ENCODE assay signal across 8 cellular contexts in the genomic region with DNA sequence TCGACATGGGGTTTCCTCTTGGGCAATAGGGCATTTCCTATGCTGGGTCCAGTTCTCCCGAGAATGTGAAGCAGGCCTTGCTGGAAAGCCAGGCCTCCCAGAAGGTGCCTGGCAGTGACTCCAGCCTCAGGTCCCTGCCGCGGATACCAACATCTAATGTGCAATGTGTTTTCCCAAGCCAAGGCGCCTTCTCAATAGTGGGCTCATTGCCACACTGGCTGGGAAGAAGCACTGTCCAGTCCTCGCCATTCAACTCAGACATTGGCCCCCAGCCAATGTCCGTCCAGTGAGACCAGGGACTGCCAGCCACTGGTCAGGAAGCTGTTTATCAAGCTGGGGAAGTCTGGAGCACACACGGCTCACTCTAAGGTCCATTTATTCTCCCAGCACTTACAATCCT.
DNase-seq lines count a peak whose midpoint lies in the region; ATAC-seq and TF ChIP-seq lines count a peak whose summit lies in the region.
"Not testable (repeated sequence)": the region's sequence is repeated elsewhere in the genome, so short reads cannot be mapped to it uniquely, and the experiment has no call there.

No MANE protein-coding gene starts in this region.

- intact Hi-C loops in heart right ventricle (cut with DNase I); left lung (cut with DNase I); gastrocnemius medialis (cut with DNase I; ENCODE audit: low total_unique reads); aorta (cut with DNase I): not testable (repeated sequence)

- in situ Hi-C loops in gastrocnemius medialis (cut with MboI; ENCODE audit: low sequenced_read_pairs in 4 of 4), result not testable (repeated sequence)

- not testable (repeated sequence) for H3K79me2 ChIP-seq in fibroblast of lung (ENCODE audit: control insufficient read depth, insufficient read depth, low read length)

- peak; percentile 79 to 95 (median 91) for ATAC-seq in heart right ventricle
- ATAC-seq in left lung, result peak; percentile 69
- ATAC-seq in omental fat pad (ENCODE audit: low FRiP score), result peak; percentile 75
- ATAC-seq in gastrocnemius medialis, result peak; percentile 61 to 69
- ATAC-seq in aorta (ENCODE audit: low FRiP score), result peak; percentile 83

- not testable (repeated sequence) for H3K4me1 ChIP-seq in fibroblast of lung (ENCODE audit: control insufficient read depth, extremely low read depth, insufficient read depth, low read length); heart right ventricle; left lung; gastrocnemius medialis; aorta (ENCODE audit: control insufficient read depth in 1 of 2, insufficient read depth in 2 of 2, low read length in 2 of 2)

- H2AFZ ChIP-seq in fibroblast of lung (ENCODE audit: low read length), result not testable (repeated sequence)

- not testable (repeated sequence) for TF ChIP-seq EP300 in Ishikawa (IDR thresholded peaks at IDR 0.05; ENCODE audit: borderline replicate concordance)

- not testable (repeated sequence) for TF ChIP-seq CTCF in fibroblast of lung (conservative IDR thresholded peaks at IDR 0.05 in 1 of 2, IDR thresholded peaks at IDR 0.05 in 1 of 2; ENCODE audit: low read depth in 1 of 2, low read length in 2 of 2); heart right ventricle (IDR thresholded peaks at IDR 0.05); left lung (IDR thresholded peaks at IDR 0.05); omental fat pad (IDR thresholded peaks at IDR 0.05); gastrocnemius medialis (IDR thresholded peaks at IDR 0.05 in 4 of 5, conservative IDR thresholded peaks at IDR 0.05 in 1 of 5)

- not testable (repeated sequence) for H4K20me1 ChIP-seq in fibroblast of lung (ENCODE audit: control insufficient read depth, extremely low read depth, insufficient read depth, low read length)

- not testable (repeated sequence) for H3K27me3 ChIP-seq in fibroblast of lung (ENCODE audit: control insufficient read depth, insufficient read depth, low read length); heart right ventricle; left lung; gastrocnemius medialis; aorta (ENCODE audit: control insufficient read depth in 1 of 2, insufficient read depth in 2 of 2, low read length in 1 of 2)

- H3K4me3 ChIP-seq in fibroblast of lung (replicated peaks in 1 of 4; ENCODE audit: control extremely low read depth in 1 of 4, insufficient read depth in 1 of 4, low read depth in 3 of 4, low read length in 4 of 4); heart right ventricle; left lung; gastrocnemius medialis; aorta (ENCODE audit: low read length in 2 of 2): not testable (repeated sequence)

- H3K9ac ChIP-seq in fibroblast of lung (ENCODE audit: insufficient read depth, low read length), result not testable (repeated sequence)

- H3K9me3 ChIP-seq in fibroblast of lung (ENCODE audit: control insufficient read depth, insufficient read depth, low read depth, low read length); heart right ventricle; left lung; gastrocnemius medialis; aorta (ENCODE audit: control insufficient read depth, low read length): not testable (repeated sequence)

- TF ChIP-seq RAD21 in Ishikawa (IDR thresholded peaks at IDR 0.05; ENCODE audit: low read depth), result not testable (repeated sequence)

- not testable (repeated sequence) for H3K27ac ChIP-seq in fibroblast of lung (ENCODE audit: insufficient read depth, low read length); heart right ventricle; left lung; gastrocnemius medialis; aorta (ENCODE audit: low read depth in 1 of 2, low read length in 2 of 2)

- peak; percentile 14 for DNase-seq in astrocyte of the hippocampus (ENCODE audit: low read depth, low spot score)
- peak; percentile 3 to 39 for DNase-seq in fibroblast of lung (ENCODE audit: low read depth in 2 of 2)
- peak; percentile 46 to 48 for DNase-seq in heart right ventricle
- DNase-seq in left lung, result peak in 1 of 2 donors; percentile 33
- not testable (repeated sequence) for DNase-seq in omental fat pad (ENCODE audit: low spot score)
- DNase-seq in gastrocnemius medialis, result peak; percentile 8 to 47
- peak; percentile 76 to 77 for DNase-seq in aorta

- WGBS in heart right ventricle, 2 donors, result 33 to 51% methylated on average over 8 of the region's 8 CpGs
- WGBS in aorta, 2 donors, result 9 to 28% methylated on average over 8 of the region's 8 CpGs

- not testable (repeated sequence) for H3K36me3 ChIP-seq in fibroblast of lung (ENCODE audit: control insufficient read depth, insufficient read depth, low read length); heart right ventricle; left lung; gastrocnemius medialis; aorta (ENCODE audit: control insufficient read depth in 1 of 2, insufficient read depth in 2 of 2, low read length in 1 of 2)

- TF ChIP-seq POLR2A in gastrocnemius medialis (IDR thresholded peaks at IDR 0.05), result not testable (repeated sequence)

- not testable (repeated sequence) for H3K4me2 ChIP-seq in fibroblast of lung (ENCODE audit: extremely low read depth, insufficient read depth, low read length)

TF ChIP-seq in Ishikawa, 13 proteins besides CTCF, POLR2A, EP300 and RAD21:
- peak; percentile 68 for TF ChIP-seq NFIC (IDR thresholded peaks at IDR 0.05)
TF ChIP-seq in Ishikawa: peak in this region for 1; not testable (repeated sequence) for 12.
